1 cellular context compared by ENCODE assay signal in genomic region chr14:89457007-89457406, GRCh38.
TF ChIP-seq lines count a peak whose summit lies in the region.

No MANE protein-coding gene starts in this region.

TF ChIP-seq in GM23338, 12 proteins besides CTCF, POLR2A, EP300 and RAD21 (continued from another document):
- TF ChIP-seq ZNF462 (CRISPR knock-in tag; IDR thresholded peaks at IDR 0.05), result no peak
- no peak for TF ChIP-seq CREB1 (CRISPR knock-in tag; IDR thresholded peaks at IDR 0.05; ENCODE audit: low read depth)
- TF ChIP-seq ZNF114 (CRISPR knock-in tag; IDR thresholded peaks at IDR 0.05), result no peak
